2 cellular contexts compared by ENCODE assay signal in the genomic region with DNA sequence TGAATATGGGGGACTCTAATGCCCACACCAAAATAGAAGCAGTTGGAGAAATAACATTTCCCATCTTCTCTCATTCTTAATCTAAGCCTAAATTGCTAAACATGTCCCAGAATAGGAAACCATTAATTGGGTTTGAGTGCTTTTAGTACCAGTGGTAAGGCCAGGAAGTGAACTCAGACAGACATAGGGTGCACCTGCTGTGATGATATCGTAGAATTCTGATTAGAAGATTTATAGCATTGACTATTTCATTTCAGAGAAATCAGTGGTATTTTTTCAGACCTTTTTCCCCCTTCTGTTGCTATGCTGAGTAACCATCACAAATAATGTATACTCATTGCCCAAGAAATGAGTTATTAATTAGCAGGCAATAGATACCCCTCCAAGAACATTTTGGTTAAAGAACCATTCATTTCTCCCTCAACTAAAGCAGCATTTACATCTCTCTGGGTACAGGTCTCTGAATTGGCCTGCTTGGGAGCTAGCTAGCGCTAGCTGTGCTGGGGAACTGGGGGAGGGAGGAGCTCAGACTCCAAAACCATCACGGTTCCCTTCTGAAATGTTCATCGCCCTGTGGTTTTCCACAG.
TF ChIP-seq lines count a peak whose summit lies in the region.

No MANE protein-coding gene starts in this region.

TF ChIP-seq in GM12878, 131 proteins besides CTCF, POLR2A, EP300 and RAD21:
- TF ChIP-seq WRNIP1 (IDR thresholded peaks at IDR 0.05; ENCODE audit: borderline replicate concordance, low read depth, low read length) (no peak), POLR2AphosphoS5 (IDR thresholded peaks at IDR 0.05; ENCODE audit: low read length) (no peak), HCFC1 (IDR thresholded peaks at IDR 0.05; ENCODE audit: low read length) (no peak), NFXL1 (IDR thresholded peaks at IDR 0.05; ENCODE audit: borderline replicate concordance) (no peak), TARDBP (IDR thresholded peaks at IDR 0.05; ENCODE audit: borderline replicate concordance) (no peak), NR2C2 (IDR thresholded peaks at IDR 0.05; ENCODE audit: borderline replicate concordance, control insufficient read depth, insufficient read length, low read depth) (no peak), ZNF217 (IDR thresholded peaks at IDR 0.05) (no peak), MEF2B (IDR thresholded peaks at IDR 0.05; ENCODE audit: partially characterized antibody, poor library complexity, severe bottlenecking) (no peak), NBN (IDR thresholded peaks at IDR 0.05) (no peak), SUZ12 (IDR thresholded peaks at IDR 0.05; ENCODE audit: unreplicated experiment) (no peak), BHLHE40 (IDR thresholded peaks at IDR 0.05; ENCODE audit: borderline replicate concordance in 1 of 2, low read depth in 2 of 2, low read length in 1 of 2) (no peak)

TF ChIP-seq in WTC11, 78 proteins besides CTCF, POLR2A, EP300 and RAD21:
- no peak for TF ChIP-seq NR2C2 (CRISPR knock-in tag; IDR thresholded peaks at IDR 0.05)
- no peak for TF ChIP-seq NR1H2 (CRISPR knock-in tag; IDR thresholded peaks at IDR 0.05)
